1 cellular context compared by ENCODE assay signal in the genomic region with DNA sequence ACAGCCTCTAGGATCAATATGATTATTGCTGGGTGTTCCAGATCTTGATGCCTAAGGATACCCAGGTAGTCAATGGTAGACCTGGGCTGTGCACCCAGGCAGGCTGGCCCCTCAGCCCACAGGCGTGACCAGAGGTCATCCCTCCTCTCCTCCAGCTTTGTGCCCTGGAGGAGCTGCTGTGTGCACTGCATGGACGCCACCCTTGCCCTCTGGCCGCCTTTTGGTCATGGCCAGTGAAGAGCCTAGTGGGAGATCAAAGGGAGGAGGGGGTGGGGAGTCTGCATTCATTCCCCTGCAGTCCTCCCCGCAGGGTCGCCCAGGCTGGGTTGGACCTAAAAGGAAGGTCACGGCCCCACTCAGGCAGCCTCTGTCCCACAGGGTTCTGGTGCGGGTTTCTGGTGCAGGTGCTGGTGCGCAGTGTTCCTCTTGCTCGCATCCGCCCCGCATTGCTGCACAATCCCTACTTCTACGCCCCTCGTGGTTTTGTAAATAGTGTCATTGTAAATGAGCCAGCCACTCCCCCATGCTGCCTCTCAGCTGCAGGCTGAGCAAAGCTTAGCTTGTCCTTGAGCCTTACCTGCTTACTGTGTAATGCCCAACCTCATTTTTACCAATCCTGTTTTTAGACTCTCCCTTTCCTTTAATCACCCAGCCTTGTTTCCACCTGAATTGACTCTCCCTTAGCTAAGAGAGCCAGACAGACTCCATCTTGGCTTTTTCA.
TF ChIP-seq lines count a peak whose summit lies in the region.

No MANE protein-coding gene starts in this region.

TF ChIP-seq in HepG2, 621 proteins besides CTCF, POLR2A, EP300 and RAD21 (continued from another document):
- TF ChIP-seq ZNF614 (CRISPR knock-in tag; IDR thresholded peaks at IDR 0.05; ENCODE audit: borderline replicate concordance): peak; percentile 99
- TF ChIP-seq PAX8 (CRISPR knock-in tag; IDR thresholded peaks at IDR 0.05; ENCODE audit: borderline replicate concordance): peak; percentile 98; the same call in 1 of the 2 replicates
- TF ChIP-seq, protein P1, sequence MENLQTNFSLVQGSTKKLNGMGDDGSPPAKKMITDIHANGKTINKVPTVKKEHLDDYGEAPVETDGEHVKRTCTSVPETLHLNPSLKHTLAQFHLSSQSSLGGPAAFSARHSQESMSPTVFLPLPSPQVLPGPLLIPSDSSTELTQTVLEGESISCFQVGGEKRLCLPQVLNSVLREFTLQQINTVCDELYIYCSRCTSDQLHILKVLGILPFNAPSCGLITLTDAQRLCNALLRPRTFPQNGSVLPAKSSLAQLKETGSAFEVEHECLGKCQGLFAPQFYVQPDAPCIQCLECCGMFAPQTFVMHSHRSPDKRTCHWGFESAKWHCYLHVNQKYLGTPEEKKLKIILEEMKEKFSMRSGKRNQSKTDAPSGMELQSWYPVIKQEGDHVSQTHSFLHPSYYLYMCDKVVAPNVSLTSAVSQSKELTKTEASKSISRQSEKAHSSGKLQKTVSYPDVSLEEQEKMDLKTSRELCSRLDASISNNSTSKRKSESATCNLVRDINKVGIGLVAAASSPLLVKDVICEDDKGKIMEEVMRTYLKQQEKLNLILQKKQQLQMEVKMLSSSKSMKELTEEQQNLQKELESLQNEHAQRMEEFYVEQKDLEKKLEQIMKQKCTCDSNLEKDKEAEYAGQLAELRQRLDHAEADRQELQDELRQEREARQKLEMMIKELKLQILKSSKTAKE (CRISPR knock-in tag; IDR thresholded peaks at IDR 0.05; ENCODE audit: borderline replicate concordance): no peak
- peak; percentile 91; the same call in 1 of the 2 replicates for TF ChIP-seq NRL (CRISPR knock-in tag; IDR thresholded peaks at IDR 0.05; ENCODE audit: borderline replicate concordance)
- peak; percentile 82 for TF ChIP-seq ZBED4 (CRISPR knock-in tag; IDR thresholded peaks at IDR 0.05; ENCODE audit: borderline replicate concordance)
- no peak; the same call in 1 of the 2 replicates for TF ChIP-seq LCORL (IDR thresholded peaks at IDR 0.05)
- peak; percentile 100 for TF ChIP-seq LCORL (CRISPR knock-in tag; IDR thresholded peaks at IDR 0.05)
- TF ChIP-seq NR1H2 (CRISPR knock-in tag; IDR thresholded peaks at IDR 0.05; ENCODE audit: borderline replicate concordance, low read depth): peak; percentile 98
- TF ChIP-seq CREB3 (CRISPR knock-in tag; IDR thresholded peaks at IDR 0.05): 0 out of 2 replicates have a peak, but pooled peaks have one; percentile 86
- no peak; the same call in 1 of the 2 replicates for TF ChIP-seq ZNF703 (CRISPR knock-in tag; IDR thresholded peaks at IDR 0.05; ENCODE audit: borderline replicate concordance)
- peak; percentile 98 for TF ChIP-seq PPARG (CRISPR knock-in tag; conservative IDR thresholded peaks at IDR 0.05)
- TF ChIP-seq ZNF678 (CRISPR knock-in tag; IDR thresholded peaks at IDR 0.05): peak; percentile 75
- no peak; the same call in 1 of the 2 replicates for TF ChIP-seq ZNF652 (CRISPR knock-in tag; IDR thresholded peaks at IDR 0.05; ENCODE audit: borderline replicate concordance, low read depth)
- no peak for TF ChIP-seq SRSF4 (IDR thresholded peaks at IDR 0.05; ENCODE audit: low read depth, low read length, poor library complexity, severe bottlenecking)
- TF ChIP-seq HNRNPL (IDR thresholded peaks at IDR 0.05; ENCODE audit: low read depth, low read length): peak; percentile 98
- TF ChIP-seq, protein P2, sequence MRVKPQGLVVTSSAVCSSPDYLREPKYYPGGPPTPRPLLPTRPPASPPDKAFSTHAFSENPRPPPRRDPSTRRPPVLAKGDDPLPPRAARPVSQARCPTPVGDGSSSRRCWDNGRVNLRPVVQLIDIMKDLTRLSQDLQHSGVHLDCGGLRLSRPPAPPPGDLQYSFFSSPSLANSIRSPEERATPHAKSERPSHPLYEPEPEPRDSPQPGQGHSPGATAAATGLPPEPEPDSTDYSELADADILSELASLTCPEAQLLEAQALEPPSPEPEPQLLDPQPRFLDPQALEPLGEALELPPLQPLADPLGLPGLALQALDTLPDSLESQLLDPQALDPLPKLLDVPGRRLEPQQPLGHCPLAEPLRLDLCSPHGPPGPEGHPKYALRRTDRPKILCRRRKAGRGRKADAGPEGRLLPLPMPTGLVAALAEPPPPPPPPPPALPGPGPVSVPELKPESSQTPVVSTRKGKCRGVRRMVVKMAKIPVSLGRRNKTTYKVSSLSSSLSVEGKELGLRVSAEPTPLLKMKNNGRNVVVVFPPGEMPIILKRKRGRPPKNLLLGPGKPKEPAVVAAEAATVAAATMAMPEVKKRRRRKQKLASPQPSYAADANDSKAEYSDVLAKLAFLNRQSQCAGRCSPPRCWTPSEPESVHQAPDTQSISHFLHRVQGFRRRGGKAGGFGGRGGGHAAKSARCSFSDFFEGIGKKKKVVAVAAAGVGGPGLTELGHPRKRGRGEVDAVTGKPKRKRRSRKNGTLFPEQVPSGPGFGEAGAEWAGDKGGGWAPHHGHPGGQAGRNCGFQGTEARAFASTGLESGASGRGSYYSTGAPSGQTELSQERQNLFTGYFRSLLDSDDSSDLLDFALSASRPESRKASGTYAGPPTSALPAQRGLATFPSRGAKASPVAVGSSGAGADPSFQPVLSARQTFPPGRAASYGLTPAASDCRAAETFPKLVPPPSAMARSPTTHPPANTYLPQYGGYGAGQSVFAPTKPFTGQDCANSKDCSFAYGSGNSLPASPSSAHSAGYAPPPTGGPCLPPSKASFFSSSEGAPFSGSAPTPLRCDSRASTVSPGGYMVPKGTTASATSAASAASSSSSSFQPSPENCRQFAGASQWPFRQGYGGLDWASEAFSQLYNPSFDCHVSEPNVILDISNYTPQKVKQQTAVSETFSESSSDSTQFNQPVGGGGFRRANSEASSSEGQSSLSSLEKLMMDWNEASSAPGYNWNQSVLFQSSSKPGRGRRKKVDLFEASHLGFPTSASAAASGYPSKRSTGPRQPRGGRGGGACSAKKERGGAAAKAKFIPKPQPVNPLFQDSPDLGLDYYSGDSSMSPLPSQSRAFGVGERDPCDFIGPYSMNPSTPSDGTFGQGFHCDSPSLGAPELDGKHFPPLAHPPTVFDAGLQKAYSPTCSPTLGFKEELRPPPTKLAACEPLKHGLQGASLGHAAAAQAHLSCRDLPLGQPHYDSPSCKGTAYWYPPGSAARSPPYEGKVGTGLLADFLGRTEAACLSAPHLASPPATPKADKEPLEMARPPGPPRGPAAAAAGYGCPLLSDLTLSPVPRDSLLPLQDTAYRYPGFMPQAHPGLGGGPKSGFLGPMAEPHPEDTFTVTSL (CRISPR knock-in tag; IDR thresholded peaks at IDR 0.05; ENCODE audit: borderline replicate concordance): peak; percentile 97
- TF ChIP-seq MED8 (CRISPR knock-in tag; IDR thresholded peaks at IDR 0.05; ENCODE audit: insufficient replicate concordance): peak; percentile 87
- TF ChIP-seq ZNF792 (CRISPR knock-in tag; IDR thresholded peaks at IDR 0.05): peak; percentile 95
- peak; percentile 96 for TF ChIP-seq BCL6 (CRISPR knock-in tag; IDR thresholded peaks at IDR 0.05)
- peak; percentile 3; the same call in 1 of the 2 replicates for TF ChIP-seq NFE2L2 (IDR thresholded peaks at IDR 0.05; ENCODE audit: low read length)
- peak; percentile 92 for TF ChIP-seq ZFP1 (CRISPR knock-in tag; IDR thresholded peaks at IDR 0.05)
- TF ChIP-seq, protein P3, sequence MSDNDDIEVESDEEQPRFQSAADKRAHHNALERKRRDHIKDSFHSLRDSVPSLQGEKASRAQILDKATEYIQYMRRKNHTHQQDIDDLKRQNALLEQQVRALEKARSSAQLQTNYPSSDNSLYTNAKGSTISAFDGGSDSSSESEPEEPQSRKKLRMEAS (IDR thresholded peaks at IDR 0.05): no peak
- TF ChIP-seq ZNF878 (CRISPR knock-in tag; IDR thresholded peaks at IDR 0.05): peak; percentile 98
- TF ChIP-seq ZFP91 (CRISPR knock-in tag; IDR thresholded peaks at IDR 0.05; ENCODE audit: borderline replicate concordance): peak; percentile 98
- TF ChIP-seq KLF13 (CRISPR knock-in tag; IDR thresholded peaks at IDR 0.05): peak; percentile 85
- TF ChIP-seq, protein P4, sequence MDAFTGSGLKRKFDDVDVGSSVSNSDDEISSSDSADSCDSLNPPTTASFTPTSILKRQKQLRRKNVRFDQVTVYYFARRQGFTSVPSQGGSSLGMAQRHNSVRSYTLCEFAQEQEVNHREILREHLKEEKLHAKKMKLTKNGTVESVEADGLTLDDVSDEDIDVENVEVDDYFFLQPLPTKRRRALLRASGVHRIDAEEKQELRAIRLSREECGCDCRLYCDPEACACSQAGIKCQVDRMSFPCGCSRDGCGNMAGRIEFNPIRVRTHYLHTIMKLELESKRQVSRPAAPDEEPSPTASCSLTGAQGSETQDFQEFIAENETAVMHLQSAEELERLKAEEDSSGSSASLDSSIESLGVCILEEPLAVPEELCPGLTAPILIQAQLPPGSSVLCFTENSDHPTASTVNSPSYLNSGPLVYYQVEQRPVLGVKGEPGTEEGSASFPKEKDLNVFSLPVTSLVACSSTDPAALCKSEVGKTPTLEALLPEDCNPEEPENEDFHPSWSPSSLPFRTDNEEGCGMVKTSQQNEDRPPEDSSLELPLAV (CRISPR knock-in tag; conservative IDR thresholded peaks at IDR 0.05; ENCODE audit: low read depth): no peak
- TF ChIP-seq TCF7 (IDR thresholded peaks at IDR 0.05; ENCODE audit: low read depth): peak; percentile 98
- peak; percentile 92 for TF ChIP-seq KDM6A (CRISPR knock-in tag; IDR thresholded peaks at IDR 0.05; ENCODE audit: low read depth)
- peak; percentile 57; the same call in 1 of the 2 replicates for TF ChIP-seq CHD2 (IDR thresholded peaks at IDR 0.05; ENCODE audit: low read depth, low read length)
- TF ChIP-seq ZSCAN12 (CRISPR knock-in tag; IDR thresholded peaks at IDR 0.05): 0 out of 2 replicates have a peak, but pooled peaks have one; percentile 34
- TF ChIP-seq ZNF468 (CRISPR knock-in tag; IDR thresholded peaks at IDR 0.05): peak; percentile 41; the same call in 1 of the 2 replicates
- TF ChIP-seq ZNF260 (CRISPR knock-in tag; IDR thresholded peaks at IDR 0.05; ENCODE audit: borderline replicate concordance, low read depth): no peak
- peak; percentile 92 for TF ChIP-seq CBFB (CRISPR knock-in tag; IDR thresholded peaks at IDR 0.05)
- TF ChIP-seq ZBTB21 (CRISPR knock-in tag; IDR thresholded peaks at IDR 0.05): peak; percentile 65
- peak; percentile 98 for TF ChIP-seq SNAPC2 (CRISPR knock-in tag; IDR thresholded peaks at IDR 0.05)
